In the genomic region with DNA sequence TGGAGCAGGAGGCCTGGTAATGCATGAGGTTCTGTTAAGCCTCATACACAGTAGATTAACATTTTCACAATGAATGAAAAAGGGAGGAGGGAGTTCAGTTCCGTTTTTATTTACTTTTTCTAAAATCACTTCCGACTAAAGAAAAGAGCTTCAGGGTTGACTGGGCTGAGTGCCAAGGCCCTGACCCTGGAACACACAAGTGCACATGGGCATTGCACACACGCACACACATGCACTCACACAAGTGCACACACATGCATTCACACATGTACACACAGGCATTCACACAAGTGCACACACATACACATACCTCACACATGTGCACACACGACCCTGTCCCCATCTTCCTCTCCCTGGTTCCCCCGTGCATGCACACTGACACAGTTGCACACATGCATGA, we compare ENCODE assay signal across 23 cellular contexts.
A peak's percentile ranks its signal among the peaks of the same experiment; 100 is the strongest.
DNase-seq lines count a peak whose midpoint lies in the region; ATAC-seq lines count a peak whose summit lies in the region.
"Had no signal": no experiment of that assay in that cellular context is flagged by ENCODE, and none has a peak within 500 bp of the region (broad histone marks: within the 10 kb centered on the region; RNA-seq: fewer than 3 reads in every experiment).

No MANE protein-coding gene starts in this region.

- no peak overlapping the region for H2AFZ ChIP-seq in Karpas-422 (ENCODE audit: low read length)
- H2AFZ ChIP-seq: GM23338 had no signal

- DNase-seq in COLO668 (lab: John Stamatoyannopoulos, UW; ENCODE audit: unreplicated experiment) (peak; percentile 15), Karpas-422 (peak; percentile 65), NOMO-1 (lab: John Stamatoyannopoulos, UW; ENCODE audit: unreplicated experiment in 2 of 2) (peak; percentile 45 to 63), left kidney (ENCODE audit: low read depth, low spot score) (peak; percentile 20), midbrain (lab: John Stamatoyannopoulos, UW) (no peak)
- no peak for DNase-seq in CD4-positive, alpha-beta memory T cell
- DNase-seq: activated CD4-positive, alpha-beta T cell treated with anti-CD3 and anti-CD28 coated beads, Interleukin-2, amount 10 ng/mL, durations not matched to agents 7 days and 5 days; CD8-positive, alpha-beta T cell; effector memory CD4-positive, alpha-beta T cell; foreskin keratinocyte; hippocampal formation; NCI-H2171; NCI-H526 treated with DMSO at 0.1 percent for 48 hours; stimulated activated CD4-positive, alpha-beta T cell treated with anti-CD3 and anti-CD28 coated beads, Interleukin-2, amount 100 ng/mL, for 48 hours; stimulated activated naive B cell treated with anti-CD40 and anti-IgM and Interleukin-4, amounts not matched to agents 10 μg/mL and 1 μg/mL and 100 μg/mL, for 72 hours had no signal

- peak overlapping the region; percentile 34 for H3K4me2 ChIP-seq in Karpas-422 (ENCODE audit: low read depth, low read length, poor library complexity, severe bottlenecking)
- H3K4me2 ChIP-seq: GM23338 had no signal

- H3K9me3 Mint-ChIP-seq in CD4-positive, alpha-beta memory T cell: no peaks in the 10 kb centered on the region
- H3K9me3 Mint-ChIP-seq: activated CD4-positive, alpha-beta T cell treated with anti-CD3 and anti-CD28 coated beads, Interleukin-2, amount 10 ng/mL, durations not matched to agents 7 days and 5 days; activated T-helper 17 cell treated with anti-CD3 and anti-CD28 coated beads, Interleukin-2, amount 50 U/mL, for 72 hours; CD8-positive, alpha-beta T cell; GM23338; T-helper 1 cell treated with Interleukin-12 subunit alpha and Interleukin-12 subunit beta and Interleukin-4 antibody, amounts not matched to agents 30 μg/mL and 1 μg/mL, for 36 hours had no signal

- H3K36me3 Mint-ChIP-seq in CD4-positive, alpha-beta memory T cell: peaks cover 0 to 1% of the 10 kb centered on the region in 2 donors
- H3K36me3 Mint-ChIP-seq: CD8-positive, alpha-beta T cell had no signal

- peak overlapping the region; percentile 89 for H3K27ac ChIP-seq in Karpas-422 (ENCODE audit: low read length)
- no peak overlapping the region for H3K27ac ChIP-seq in CD4-positive, alpha-beta memory T cell (ENCODE audit: low read depth, low read length)
- H3K27ac ChIP-seq: foreskin keratinocyte, neutrophil, Peyer's patch, vagina, VCaP had no signal

- H3K4me3 ChIP-seq in Karpas-422 (ENCODE audit: low read length): no peak overlapping the region
- no peak overlapping the region for H3K4me3 ChIP-seq in CD4-positive, alpha-beta memory T cell (ENCODE audit: low read length in 2 of 2)
- H3K4me3 ChIP-seq: GM23338, Peyer's patch, vagina had no signal

- no peak for ATAC-seq in GM19035 (IDR thresholded peaks at IDR 0.05; ENCODE audit: unreplicated experiment)
- ATAC-seq: activated T-helper 17 cell treated with anti-CD3 and anti-CD28 coated beads, Interleukin-2, amount 50 U/mL, for 72 hours; CD8-positive, alpha-beta T cell; foreskin keratinocyte; stimulated activated naive B cell treated with anti-CD40 and anti-IgM and Interleukin-4, amounts not matched to agents 10 μg/mL and 1 μg/mL and 100 μg/mL, for 72 hours had no signal

- peaks cover 0 to 7% (median 3%) of the 10 kb centered on the region in 4 donors for H3K4me1 Mint-ChIP-seq in CD4-positive, alpha-beta memory T cell
- H3K4me1 Mint-ChIP-seq: activated CD4-positive, alpha-beta T cell treated with anti-CD3 and anti-CD28 coated beads, Interleukin-2, amount 10 ng/mL, durations not matched to agents 7 days and 5 days had no signal

- POLR2A ChIA-PET in CD4-positive, alpha-beta memory T cell (lab: Charles Lee; ENCODE audit: partially characterized antibody): no interaction called here

- peaks cover 15% of the 10 kb centered on the region for H3K79me2 ChIP-seq in Karpas-422 (ENCODE audit: low read length)

- H3K4me1 ChIP-seq in Karpas-422 (ENCODE audit: low read length): peaks cover 72% of the 10 kb centered on the region
- H3K4me1 ChIP-seq in CD4-positive, alpha-beta memory T cell (ENCODE audit: insufficient read depth, low read length): no peaks in the 10 kb centered on the region
- H3K4me1 ChIP-seq: foreskin keratinocyte, Peyer's patch, vagina had no signal

- H3K9ac ChIP-seq in Karpas-422 (ENCODE audit: low read length): peak overlapping the region; percentile 46

- intact Hi-C loops in CD4-positive, alpha-beta memory T cell (cut with micrococcal nuclease): no loop called here

- no peak overlapping the region for H3K27ac Mint-ChIP-seq in CD4-positive, alpha-beta memory T cell
- H3K27ac Mint-ChIP-seq: activated CD4-positive, alpha-beta T cell treated with anti-CD3 and anti-CD28 coated beads, Interleukin-2, amount 10 ng/mL, durations not matched to agents 7 days and 5 days; activated T-helper 17 cell treated with anti-CD3 and anti-CD28 coated beads, Interleukin-2, amount 50 U/mL, for 72 hours; CD8-positive, alpha-beta T cell; GM23338; stimulated activated naive B cell treated with anti-CD40 and anti-IgM and Interleukin-4, amounts not matched to agents 10 μg/mL and 1 μg/mL and 100 μg/mL, for 72 hours; T-helper 1 cell treated with Interleukin-12 subunit alpha and Interleukin-12 subunit beta and Interleukin-4 antibody, amounts not matched to agents 30 μg/mL and 1 μg/mL, for 36 hours had no signal

- no peak overlapping the region for H3K4me3 Mint-ChIP-seq in CD4-positive, alpha-beta memory T cell
- H3K4me3 Mint-ChIP-seq: activated CD4-positive, alpha-beta T cell treated with anti-CD3 and anti-CD28 coated beads, Interleukin-2, amount 10 ng/mL, durations not matched to agents 7 days and 5 days; activated T-helper 17 cell treated with anti-CD3 and anti-CD28 coated beads, Interleukin-2, amount 50 U/mL, for 72 hours; CD8-positive, alpha-beta T cell; GM23338; stimulated activated naive B cell treated with anti-CD40 and anti-IgM and Interleukin-4, amounts not matched to agents 10 μg/mL and 1 μg/mL and 100 μg/mL, for 72 hours; T-helper 1 cell treated with Interleukin-12 subunit alpha and Interleukin-12 subunit beta and Interleukin-4 antibody, amounts not matched to agents 30 μg/mL and 1 μg/mL, for 36 hours had no signal

- H3K9me2 ChIP-seq in Karpas-422 (replicated peaks; ENCODE audit: insufficient read depth, low read length): no peaks in the 10 kb centered on the region

- H3K27me3 Mint-ChIP-seq in CD4-positive, alpha-beta memory T cell: no peaks in the 10 kb centered on the region
- H3K27me3 Mint-ChIP-seq: activated CD4-positive, alpha-beta T cell treated with anti-CD3 and anti-CD28 coated beads, Interleukin-2, amount 10 ng/mL, durations not matched to agents 7 days and 5 days; activated T-helper 17 cell treated with anti-CD3 and anti-CD28 coated beads, Interleukin-2, amount 50 U/mL, for 72 hours; stimulated activated naive B cell treated with anti-CD40 and anti-IgM and Interleukin-4, amounts not matched to agents 10 μg/mL and 1 μg/mL and 100 μg/mL, for 72 hours had no signal

- H3K9me3 ChIP-seq in Karpas-422 (ENCODE audit: low read length): no peaks in the 10 kb centered on the region
- H3K9me3 ChIP-seq in CD4-positive, alpha-beta memory T cell (ENCODE audit: control insufficient read depth in 1 of 2, low read length in 2 of 2): no peaks in the 10 kb centered on the region
- H3K9me3 ChIP-seq: neutrophil, Peyer's patch, vagina had no signal

- H4K20me1 ChIP-seq in Karpas-422 (ENCODE audit: insufficient read depth, low read depth, low read length): no peaks in the 10 kb centered on the region; the same call in 1 of the 2 replicates

- CTCF ChIA-PET in CD4-positive, alpha-beta memory T cell (lab: Charles Lee; ENCODE audit: partially characterized antibody): no interaction called here

- no peaks in the 10 kb centered on the region for H3K27me3 ChIP-seq in Karpas-422 (ENCODE audit: low read length)
- no peaks in the 10 kb centered on the region for H3K27me3 ChIP-seq in CD4-positive, alpha-beta memory T cell (ENCODE audit: insufficient read depth, low read length)
- H3K27me3 ChIP-seq: foreskin keratinocyte, Peyer's patch, vagina had no signal

- H3K36me3 ChIP-seq in Karpas-422 (ENCODE audit: insufficient read depth, low read length): no peaks in the 10 kb centered on the region
- no peaks in the 10 kb centered on the region for H3K36me3 ChIP-seq in CD4-positive, alpha-beta memory T cell (ENCODE audit: insufficient read depth, low read length)
- H3K36me3 ChIP-seq: neutrophil, Peyer's patch, vagina had no signal

Comparison
In these comparisons a context has a peak if more than half of its experiments do, and no peak if none do; other contexts are left out.
1. DNase-seq: peak in COLO668 (single experiment), Karpas-422 (single experiment), NOMO-1 (2 of 2) and left kidney (single experiment); none in midbrain (single experiment) and CD4-positive, alpha-beta memory T cell (0 of 5).